In genomic region chr1:149845416-149845815, GRCh38 we compare ENCODE assay signal across 9 cellular contexts. TPM values are rescaled to one million over a fixed set of nuclear protein-coding genes. Genes with fewer than 3 reads are reported as not detected.
DNase-seq lines count a peak whose midpoint lies in the region; ATAC-seq, FAIRE-seq and TF ChIP-seq lines count a peak whose summit lies in the region.
"Had no signal": no experiment of that assay in that cellular context is flagged by ENCODE, and none has a peak within 500 bp of the region (broad histone marks: within the 10 kb centered on the region; RNA-seq: fewer than 3 reads in every experiment).

No MANE protein-coding gene starts in this region.

- no peak overlapping the region for H2AFZ ChIP-seq in OCI-LY1 (ENCODE audit: low read length)
- no peak overlapping the region for H2AFZ ChIP-seq in H1 (ENCODE audit: low read length)

- H3K27ac ChIP-seq in OCI-LY1 (ENCODE audit: low read depth, low read length, poor library complexity, severe bottlenecking) (peak overlapping the region; percentile 95), H1 (ENCODE audit: low read depth, low read length) (peak overlapping the region; percentile 4; the same call in 1 of the 2 replicates), rectal smooth muscle tissue (ENCODE audit: low read depth, low read length) (no peak overlapping the region)

- WGBS in H1 (ENCODE audit: extremely low coverage in 1 of 2, insufficient coverage in 1 of 2, insufficient read length in 1 of 2, insufficient replicate concordance in 2 of 2, low coverage in 1 of 2, low lambda C conversion rate in 2 of 2, missing lambda C conversion rate in 1 of 2), 2 experiments, result 4% methylated on average over 3 of the region's 3 CpGs; no CpG with 5 or more reads in 1 of the 2 experiments

- peaks cover 18% of the 10 kb centered on the region; the same call in 1 of the 2 replicates for H3K36me3 ChIP-seq in OCI-LY1 (ENCODE audit: insufficient read depth, low read length)
- H3K36me3 ChIP-seq in H1 (ENCODE audit: control insufficient read depth in 2 of 4, insufficient read depth in 4 of 4, low read length in 3 of 4), result no peaks in the 10 kb centered on the region; a peak in 1 of 8 replicates
- no peaks in the 10 kb centered on the region for H3K36me3 ChIP-seq in rectal smooth muscle tissue (ENCODE audit: control insufficient read depth, insufficient read depth, low read length)

- TF ChIP-seq CTCF in OCI-LY1 (IDR thresholded peaks at IDR 0.05; ENCODE audit: low read length) (no peak), H1 (IDR thresholded peaks at IDR 0.05; ENCODE audit: control extremely low read depth in 1 of 3, insufficient read depth in 1 of 3, low read depth in 1 of 3, low read length in 3 of 3) (no peak)

- H3K4me3 ChIP-seq in GM08714 (ENCODE audit: low read length) (peak overlapping the region; percentile 61), OCI-LY1 (ENCODE audit: low read depth, low read length, poor library complexity, severe bottlenecking) (peak overlapping the region; percentile 89), H1 (ENCODE audit: extremely low read depth in 1 of 4, insufficient read depth in 2 of 4, low read depth in 3 of 4, low read length in 4 of 4) (peak overlapping the region; percentile 47 to 93 (median 92); a peak in 5 of 8 replicates), rectal smooth muscle tissue (ENCODE audit: low read length) (peak overlapping the region; percentile 30)

- H3K18ac ChIP-seq in H1 (ENCODE audit: extremely low read depth, low read length), result 0 out of 2 replicates have a peak overlapping the region, but pooled peaks have one; percentile 13

- no peak overlapping the region for H3K14ac ChIP-seq in H1 (ENCODE audit: insufficient read length)

- POLR2A ChIA-PET in H1 (lab: Charles Lee; ENCODE audit: partially characterized antibody), result interaction anchor here (0.6 to 8.0 kb wide), 6 partner anchors 32 to 324 kb away, joined by 3 to 278 read pairs (median 3); partner anchors contain the start of gene SF3B4

- no peak overlapping the region for H2BK12ac ChIP-seq in H1 (ENCODE audit: low read depth, low read length)

- no peak overlapping the region for H3K23ac ChIP-seq in H1 (ENCODE audit: insufficient read length)

- H3K27me3 ChIP-seq in OCI-LY1 (ENCODE audit: insufficient read depth, low read length), result no peaks in the 10 kb centered on the region
- no peaks in the 10 kb centered on the region for H3K27me3 ChIP-seq in H1 (replicated peaks in 1 of 4; ENCODE audit: control insufficient read depth in 3 of 4, extremely low read depth in 1 of 4, insufficient read depth in 3 of 4, low read length in 3 of 4)
- H3K27me3 ChIP-seq in rectal smooth muscle tissue (ENCODE audit: control insufficient read depth, insufficient read depth, low read length), result no peaks in the 10 kb centered on the region

- FAIRE-seq in H1 (lab: Jason Lieb, UNC), result no peak
- FAIRE-seq: TTC549 had no signal

- peak in 1 of 2 experiments; percentile 10; a peak in 1 of 3 replicates for TF ChIP-seq EP300 in H1 (IDR thresholded peaks at IDR 0.05; ENCODE audit: borderline replicate concordance in 1 of 2, low read depth in 2 of 2, low read length in 2 of 2)

- H3K23me2 ChIP-seq in H1 (ENCODE audit: low read depth, low read length), result peaks cover 14% of the 10 kb centered on the region

- H4K5ac ChIP-seq in H1 (ENCODE audit: insufficient read length, low read depth, low read length), result no peak overlapping the region

- H2BK15ac ChIP-seq in H1 (ENCODE audit: low read length), result no peak overlapping the region

- H3K9me3 ChIP-seq in OCI-LY1 (ENCODE audit: low read length), result no peaks in the 10 kb centered on the region
- no peaks in the 10 kb centered on the region for H3K9me3 ChIP-seq in H1 (ENCODE audit: insufficient read depth in 2 of 2, low read depth in 1 of 2, low read length in 1 of 2)

- no peaks in the 10 kb centered on the region for H3F3A ChIP-seq in OCI-LY1 (ENCODE audit: insufficient read depth, low read length)

- CTCF ChIA-PET in H1 (lab: Charles Lee; ENCODE audit: partially characterized antibody), result interaction anchor here (1.6 kb wide), 1 partner anchor 205 kb away, joined by 3 read pairs; no protein-coding TSS in a partner anchor

- no peak for ATAC-seq in HG02642 (IDR thresholded peaks at IDR 0.05; ENCODE audit: poor library complexity, unreplicated experiment)
- ATAC-seq in HG03045 (IDR thresholded peaks at IDR 0.05; ENCODE audit: unreplicated experiment), result no peak
- no peak for ATAC-seq in HG03521 (IDR thresholded peaks at IDR 0.05; ENCODE audit: unreplicated experiment)
- no peak for ATAC-seq in GM21717 (IDR thresholded peaks at IDR 0.05; ENCODE audit: unreplicated experiment)

- DNase-seq in H1 (ENCODE audit: low read depth in 1 of 2, low spot score in 2 of 2), result peak in 1 of 2 experiments; percentile 54

- H3K79me2 ChIP-seq in OCI-LY1 (ENCODE audit: insufficient read depth, low read length), result peaks cover 64% of the 10 kb centered on the region
- peaks cover 13 to 69% of the 10 kb centered on the region in 2 experiments; a peak in 3 of 4 replicates for H3K79me2 ChIP-seq in H1 (ENCODE audit: control insufficient read depth in 1 of 2, insufficient read depth in 2 of 2, low read length in 2 of 2)

- no peaks in the 10 kb centered on the region for H3K9me2 ChIP-seq in OCI-LY1 (ENCODE audit: low read depth, low read length)

- H4K20me1 ChIP-seq in OCI-LY1 (ENCODE audit: insufficient read depth, low read length) (no peaks in the 10 kb centered on the region), H1 (replicated peaks in 1 of 2; ENCODE audit: control insufficient read depth in 1 of 2, insufficient read depth in 2 of 2, low read length in 2 of 2) (peaks cover 6 to 15% of the 10 kb centered on the region in 2 experiments)

- no peaks in the 10 kb centered on the region for H3K79me1 ChIP-seq in H1 (ENCODE audit: low read depth, low read length)

- no peak overlapping the region for H2AK5ac ChIP-seq in H1 (ENCODE audit: low read depth, low read length)

- no peak overlapping the region for H3K56ac ChIP-seq in H1 (replicated peaks; ENCODE audit: insufficient read length, low read depth, low read length)

- H4K91ac ChIP-seq in H1 (replicated peaks; ENCODE audit: insufficient read length, low read length), result no peak overlapping the region

- TF ChIP-seq RAD21 in H1 (IDR thresholded peaks at IDR 0.05 in 1 of 2, conservative IDR thresholded peaks at IDR 0.05 in 1 of 2; ENCODE audit: low read depth in 2 of 2, low read length in 2 of 2), result no peak

- no peak overlapping the region for H2BK120ac ChIP-seq in H1 (replicated peaks; ENCODE audit: low read depth, low read length)

- no peak overlapping the region for H3K4ac ChIP-seq in H1 (replicated peaks; ENCODE audit: insufficient read length, low read depth, low read length)

- H2BK5ac ChIP-seq in H1 (ENCODE audit: low read depth, low read length), result peak overlapping the region; percentile 64; the same call in 1 of the 2 replicates

- H3K4me1 ChIP-seq in OCI-LY1 (ENCODE audit: insufficient read depth, low read length, severe bottlenecking) (peaks cover 51% of the 10 kb centered on the region), H1 (replicated peaks in 1 of 4; ENCODE audit: control insufficient read depth in 3 of 4, insufficient read depth in 4 of 4, low read length in 3 of 4) (peaks cover 0 to 21% (median 6%) of the 10 kb centered on the region in 4 experiments; a peak in 3 of 7 replicates), rectal smooth muscle tissue (ENCODE audit: control insufficient read depth, insufficient read depth, low read length) (peaks cover 20% of the 10 kb centered on the region)

- H2BK20ac ChIP-seq in H1 (ENCODE audit: low read length), result 0 out of 2 replicates have a peak overlapping the region, but pooled peaks have one; percentile 55

- TF ChIP-seq POLR2A in H1 (IDR thresholded peaks at IDR 0.05; ENCODE audit: control extremely low read depth in 1 of 2, low read depth in 2 of 2, low read length in 2 of 2), result peak; percentile 57 to 67

- H3K4me2 ChIP-seq in OCI-LY1 (ENCODE audit: low read length) (peak overlapping the region; percentile 87), H1 (ENCODE audit: insufficient read depth in 1 of 2, low read depth in 2 of 2, low read length in 2 of 2) (peak overlapping the region; percentile 63 to 89)

- H4K8ac ChIP-seq in H1 (ENCODE audit: extremely low read depth, insufficient read depth, low read length), result no peak overlapping the region

- H3K9ac ChIP-seq in OCI-LY1 (ENCODE audit: low read length) (peak overlapping the region; percentile 100), H1 (replicated peaks in 1 of 4; ENCODE audit: extremely low read depth in 1 of 4, low read depth in 3 of 4, low read length in 3 of 4) (peak overlapping the region in 2 of 4 experiments; percentile 13 to 49; a peak in 2 of 7 replicates), rectal smooth muscle tissue (ENCODE audit: low read length) (no peak overlapping the region)

TF ChIP-seq in H1, 55 proteins besides CTCF, POLR2A, EP300 and RAD21 (continues in another document):
- no peak for TF ChIP-seq SIX5 (IDR thresholded peaks at IDR 0.05; ENCODE audit: low read depth, low read length)
- TF ChIP-seq BRCA1 (IDR thresholded peaks at IDR 0.05; ENCODE audit: low read depth, low read length), result no peak
- no peak for TF ChIP-seq GABPA (IDR thresholded peaks at IDR 0.05; ENCODE audit: borderline replicate concordance, insufficient read depth, low read length)
- TF ChIP-seq RFX5 (IDR thresholded peaks at IDR 0.05; ENCODE audit: borderline replicate concordance, low read depth, low read length), result no peak
- TF ChIP-seq YY1 (IDR thresholded peaks at IDR 0.05; ENCODE audit: low read depth, low read length), result 0 out of 2 replicates have a peak, but pooled peaks have one; percentile 36
- 0 out of 2 replicates have a peak, but pooled peaks have one; percentile 19 for TF ChIP-seq TCF12 (IDR thresholded peaks at IDR 0.05; ENCODE audit: low read depth, low read length)
- no peak for TF ChIP-seq BCL11A (IDR thresholded peaks at IDR 0.05; ENCODE audit: low read depth in 2 of 2, low read length in 2 of 2)
- TF ChIP-seq SRF (IDR thresholded peaks at IDR 0.05; ENCODE audit: low read depth, low read length), result no peak
- no peak for TF ChIP-seq BACH1 (IDR thresholded peaks at IDR 0.05; ENCODE audit: low read length)
- TF ChIP-seq SAP30 (IDR thresholded peaks at IDR 0.05; ENCODE audit: insufficient read depth, insufficient replicate concordance, low read length), result no peak
- TF ChIP-seq NRF1 (IDR thresholded peaks at IDR 0.05; ENCODE audit: low read depth, low read length), result no peak
- TF ChIP-seq POLR2AphosphoS5 (IDR thresholded peaks at IDR 0.05; ENCODE audit: low read depth, low read length), result peak; percentile 85

RNA-seq across cellular contexts. Expression of gene BOLA1, which starts 54.0 kb away (rescaled TPM):
- 8.1 and 13.1 TPM in 2 replicates for total RNA-seq in H1 (2021; fragmentation: NEBNext Ultra II Directional; extraction: Animal tissue kit (Norgen Biotek cat#: 25700))
- 15.4 and 24.6 TPM in 2 replicates for polyA plus RNA-seq in H1 (2011; rRNA removed)
- 21.2 TPM for polyA plus RNA-seq in H1 (2011; cell fraction: cytosol; rRNA removed)
- polyA plus RNA-seq in H1 (2011; cell fraction: nucleus; rRNA removed), result 18.4 TPM
- polyA plus RNA-seq in H1 (2012, experiment 1 of 2), result 12.6 to 15.9 TPM (median 15.0 TPM) in 4 replicates
- polyA plus RNA-seq in H1 (2012, experiment 2 of 2), result 19.4 TPM
- 9.5 TPM for polyA plus RNA-seq in H1 (2013, experiment 1 of 2)
- 9.5 TPM for polyA plus RNA-seq in H1 (2013, experiment 2 of 2)
- polyA minus RNA-seq in H1 (2011; rRNA and poly(A)+ RNA removed), result 1.9 and 2.5 TPM in 2 replicates
- 4.9 TPM for polyA minus RNA-seq in H1 (2011; cell fraction: cytosol; rRNA and poly(A)+ RNA removed)
- 13.0 TPM for polyA minus RNA-seq in H1 (2011; cell fraction: nucleus; rRNA and poly(A)+ RNA removed)

Comparison
In these comparisons a context has a peak if more than half of its experiments do, and no peak if none do; other contexts are left out.
1. H3K4me3 ChIP-seq: peak in every context shown above with its lines; median percentile 92 in H1; 89 in OCI-LY1; 61 in GM08714; 30 in rectal smooth muscle tissue.